In genomic region chr15:78501857-78502256, GRCh38 we compare ENCODE assay signal across 30 cellular contexts. TPM values are rescaled to one million over a fixed set of nuclear protein-coding genes. Genes with fewer than 3 reads are reported as not detected.
A peak's percentile ranks its signal among the peaks of the same experiment; 100 is the strongest.
DNase-seq lines count a peak whose midpoint lies in the region; ATAC-seq, FAIRE-seq and TF ChIP-seq lines count a peak whose summit lies in the region.
"Had no signal": no experiment of that assay in that cellular context is flagged by ENCODE, and none has a peak within 500 bp of the region (broad histone marks: within the 10 kb centered on the region; RNA-seq: fewer than 3 reads in every experiment).

No MANE protein-coding gene starts in this region.

- H3K4me2 ChIP-seq in HepG2 (ENCODE audit: low read depth, low read length) = no peak overlapping the region
- no peak overlapping the region for H3K4me2 ChIP-seq in K562 (ENCODE audit: insufficient read depth, low read length)
- H3K4me2 ChIP-seq: BLaER1 had no signal

- TF ChIP-seq POLR2A in HepG2 (IDR thresholded peaks at IDR 0.05; ENCODE audit: insufficient read depth in 1 of 2, low read depth in 2 of 2, low read length in 2 of 2) (no peak), right lobe of liver (IDR thresholded peaks at IDR 0.05) (no peak), K562 (conservative IDR thresholded peaks at IDR 0.05) (no peak)

- intact Hi-C loops in HepG2 (cut with micrococcal nuclease; ENCODE audit: unreplicated experiment) = loop anchor here (10.0 kb wide), 1 partner anchor 63 kb away; the partner anchor contains the start of gene CHRNA5
- intact Hi-C loops in right lobe of liver (cut with DNase I) = no loop called here
- intact Hi-C loops in K562 (cut with micrococcal nuclease) = no loop called here
- intact Hi-C loops in left ventricle myocardium superior (cut with micrococcal nuclease) = no loop called here

- BruUV-seq in HepG2 (replicated peaks; lab: Mats Ljungman, UMichigan) = no TSS peak
- no TSS peak for BruUV-seq in K562 (replicated peaks; lab: Mats Ljungman, UMichigan)

- TF ChIP-seq EP300 in HepG2 (IDR thresholded peaks at IDR 0.05; ENCODE audit: low read depth in 2 of 2, low read length in 2 of 2) = no peak
- no peak for TF ChIP-seq EP300 in HepG2 (CRISPR knock-in tag; IDR thresholded peaks at IDR 0.05; ENCODE audit: borderline replicate concordance)
- no peak for TF ChIP-seq EP300 in K562 (IDR thresholded peaks at IDR 0.05; ENCODE audit: low read length)

- WGBS in HepG2 (ENCODE audit: low lambda C conversion rate) = over 99% methylated on average over 4 of the region's 4 CpGs
- 98% methylated on average over 4 of the region's 4 CpGs for WGBS in right lobe of liver (ENCODE audit: insufficient coverage, low coverage, low lambda C conversion rate, missing lambda C conversion rate)
- WGBS in K562 (ENCODE audit: insufficient coverage, low coverage, missing lambda C conversion rate) = 89% methylated on average over 4 of the region's 4 CpGs

- H3K79me2 ChIP-seq in HepG2 (ENCODE audit: insufficient read depth, low read length) (no peaks in the 10 kb centered on the region), K562 (ENCODE audit: control insufficient read depth, insufficient read depth, low read length) (no peaks in the 10 kb centered on the region)

- no peak overlapping the region for H2AFZ ChIP-seq in HepG2 (ENCODE audit: low read length)
- no peak overlapping the region for H2AFZ ChIP-seq in K562 (ENCODE audit: low read depth, low read length)

- H4K20me1 ChIP-seq in HepG2 (ENCODE audit: insufficient read depth, low read length) (no peaks in the 10 kb centered on the region), K562 (replicated peaks; ENCODE audit: control insufficient read depth, insufficient read depth, low read length) (no peaks in the 10 kb centered on the region)
- H4K20me1 ChIP-seq: BLaER1 had no signal

- H3K27me3 Mint-ChIP-seq in nephron progenitor cell (ENCODE audit: low read depth, poor library complexity) = peaks cover 2% of the 10 kb centered on the region
- no peaks in the 10 kb centered on the region for H3K27me3 Mint-ChIP-seq in stimulated activated naive B cell treated with anti-CD40 and anti-IgM and Interleukin-4, amounts not matched to agents 10 μg/mL and 1 μg/mL and 100 μg/mL, for 72 hours
- no peaks in the 10 kb centered on the region for H3K27me3 Mint-ChIP-seq in activated CD4-positive, alpha-beta T cell treated with anti-CD3 and anti-CD28 coated beads, Interleukin-2, amount 10 ng/mL, durations not matched to agents 7 days and 5 days
- H3K27me3 Mint-ChIP-seq: CD4-positive, alpha-beta memory T cell; CD4-positive, CD25-positive, alpha-beta regulatory T cell had no signal

- no peak overlapping the region for H3K27ac ChIP-seq in HepG2 (ENCODE audit: extremely low read length, insufficient read depth, low read length)
- H3K27ac ChIP-seq in right lobe of liver = no peak overlapping the region
- no peak overlapping the region for H3K27ac ChIP-seq in K562 (ENCODE audit: extremely low read depth, low read depth, low read length)
- H3K27ac ChIP-seq: BLaER1 had no signal

- H3K9ac ChIP-seq in HepG2 (ENCODE audit: insufficient read depth, low read depth, low read length) = no peak overlapping the region
- no peak overlapping the region for H3K9ac ChIP-seq in K562 (ENCODE audit: insufficient read depth in 1 of 2, low read depth in 2 of 2, low read length in 2 of 2)
- H3K9ac ChIP-seq: BLaER1 had no signal

- H3K4me3 ChIP-seq in HepG2 (replicated peaks in 1 of 3; ENCODE audit: insufficient read depth in 1 of 3, low read depth in 2 of 3, low read length in 3 of 3) = no peak overlapping the region
- no peak overlapping the region for H3K4me3 ChIP-seq in right lobe of liver
- H3K4me3 ChIP-seq in K562 = no peak overlapping the region
- H3K4me3 ChIP-seq: BLaER1, GM12878 had no signal

- peak overlapping the region; percentile 56 for H3K27ac Mint-ChIP-seq in nephron progenitor cell
- peak overlapping the region; percentile 32 for H3K27ac Mint-ChIP-seq in stimulated activated naive B cell treated with anti-CD40 and anti-IgM and Interleukin-4, amounts not matched to agents 10 μg/mL and 1 μg/mL and 100 μg/mL, for 72 hours
- no peak overlapping the region for H3K27ac Mint-ChIP-seq in activated CD4-positive, alpha-beta T cell treated with anti-CD3 and anti-CD28 coated beads, Interleukin-2, amount 10 ng/mL, durations not matched to agents 7 days and 5 days

- H3K9me1 ChIP-seq in K562 (ENCODE audit: control insufficient read depth, insufficient read depth, low read length) = no peaks in the 10 kb centered on the region

- TF ChIP-seq CTCF in HepG2 (CRISPR knock-in tag; IDR thresholded peaks at IDR 0.05) = no peak
- TF ChIP-seq CTCF in right lobe of liver (IDR thresholded peaks at IDR 0.05) = no peak
- TF ChIP-seq CTCF in K562 (IDR thresholded peaks at IDR 0.05 in 2 of 3, conservative IDR thresholded peaks at IDR 0.05 in 1 of 3; ENCODE audit: insufficient read depth in 2 of 3, low read depth in 1 of 3, low read length in 3 of 3) = no peak
- TF ChIP-seq CTCF in nephron progenitor cell (IDR thresholded peaks at IDR 0.05) = no peak

- no peaks in the 10 kb centered on the region for H3K4me1 Mint-ChIP-seq in nephron progenitor cell
- H3K4me1 Mint-ChIP-seq in stimulated activated naive B cell treated with anti-CD40 and anti-IgM and Interleukin-4, amounts not matched to agents 10 μg/mL and 1 μg/mL and 100 μg/mL, for 72 hours = peaks cover under 1 to 19% of the 10 kb centered on the region in 2 donors
- peaks cover 2% of the 10 kb centered on the region for H3K4me1 Mint-ChIP-seq in activated CD4-positive, alpha-beta T cell treated with anti-CD3 and anti-CD28 coated beads, Interleukin-2, amount 10 ng/mL, durations not matched to agents 7 days and 5 days

- CTCF ChIA-PET in HepG2 (lab: Yijun Ruan, JAX; ENCODE audit: low intra/inter-chr PET ratio, low total read pairs) = no interaction called here
- CTCF ChIA-PET in K562 (lab: Yijun Ruan, JAX; ENCODE audit: low intra/inter-chr PET ratio) = no interaction called here
- CTCF ChIA-PET in activated CD4-positive, alpha-beta T cell treated with anti-CD3 and anti-CD28 coated beads, Interleukin-2, amount 10 ng/mL, durations not matched to agents 7 days and 5 days (lab: Charles Lee) = no interaction called here

- in situ Hi-C loops in HepG2 (cut with HindIII; ENCODE audit: extremely low pct_ligation_motif_present, low pct_unique_long_range_greater_than_20kb) (no loop called here), K562 (cut with MboI) (no loop called here)

- no peaks in the 10 kb centered on the region; a peak in 1 of 5 replicates for H3K27me3 ChIP-seq in HepG2 (ENCODE audit: control insufficient read depth in 1 of 2, insufficient read depth in 2 of 2, low read length in 2 of 2)
- no peaks in the 10 kb centered on the region for H3K27me3 ChIP-seq in right lobe of liver
- no peaks in the 10 kb centered on the region for H3K27me3 ChIP-seq in K562 (ENCODE audit: control insufficient read depth in 2 of 2, insufficient read depth in 2 of 2, low read length in 2 of 2)
- H3K27me3 ChIP-seq: BE2C, BLaER1 had no signal

- TF ChIP-seq RAD21 in HepG2 (CRISPR knock-in tag; IDR thresholded peaks at IDR 0.05) (no peak), K562 (CRISPR knock-in tag; conservative IDR thresholded peaks at IDR 0.05 in 1 of 2, IDR thresholded peaks at IDR 0.05 in 1 of 2) (no peak)

- POLR2A ChIA-PET in HepG2 (lab: Yijun Ruan, JAX) (no interaction called here), K562 (lab: Yijun Ruan, JAX) (interaction anchor here (1.0 kb wide), 1 partner anchor 58 kb away, joined by 3 read pairs; no protein-coding TSS in a partner anchor)
- POLR2A ChIA-PET in activated CD4-positive, alpha-beta T cell treated with anti-CD3 and anti-CD28 coated beads, Interleukin-2, amount 10 ng/mL, durations not matched to agents 7 days and 5 days (lab: Charles Lee) = interaction anchor here (0.7 kb wide), 1 partner anchor 58 kb away, joined by 9 read pairs; no protein-coding TSS in a partner anchor

- DNase-seq in HepG2 (ENCODE audit: low spot score) (no peak), right lobe of liver (no peak), K562 (ENCODE audit: extremely low read depth in 1 of 4, low spot score in 3 of 4) (no peak), nephron progenitor cell (no peak), left ventricle myocardium superior (no peak), dedifferentiated amniotic fluid mesenchymal stem cell (ENCODE audit: extremely low spot score) (no peak)
- no peak for DNase-seq in stimulated activated naive B cell treated with anti-CD40 and anti-IgM and Interleukin-4, amounts not matched to agents 10 μg/mL and 1 μg/mL and 100 μg/mL, for 72 hours
- DNase-seq in activated CD4-positive, alpha-beta T cell treated with anti-CD3 and anti-CD28 coated beads, Interleukin-2, amount 10 ng/mL, durations not matched to agents 7 days and 5 days = no peak
- DNase-seq: 8988T; ACHN; BE2C; C1 segment of cervical spinal cord; CD4-positive, alpha-beta memory T cell; CD4-positive, CD25-positive, alpha-beta regulatory T cell; CD8-positive, alpha-beta memory T cell; COR-L47; DMS 273 treated with DMSO at 0.1 percent for 48 hours; DMS153; DMS53; DMS79; DND-41; EL; GDM1 had no signal

- H3K36me3 ChIP-seq in HepG2 (replicated peaks in 1 of 2; ENCODE audit: control insufficient read depth in 1 of 2, insufficient read depth in 2 of 2, low read length in 2 of 2) (peaks cover 2 to 22% of the 10 kb centered on the region in 2 experiments; a peak in 3 of 5 replicates), right lobe of liver (peaks cover 0 to 24% (median 16%) of the 10 kb centered on the region in 4 donors), K562 (ENCODE audit: control insufficient read depth, insufficient read depth, low read length) (peaks cover 41% of the 10 kb centered on the region)

- H3K4me1 ChIP-seq in HepG2 (ENCODE audit: insufficient read depth, low read length) (peaks cover 8% of the 10 kb centered on the region), right lobe of liver (no peaks in the 10 kb centered on the region), K562 (replicated peaks in 1 of 2; ENCODE audit: control insufficient read depth in 2 of 2, insufficient read depth in 2 of 2, low read length in 2 of 2) (peaks cover 0 to 2% of the 10 kb centered on the region in 2 experiments; a peak in 2 of 5 replicates)
- H3K4me1 ChIP-seq: BE2C, BLaER1 had no signal

- no peak overlapping the region for H3K4me3 Mint-ChIP-seq in nephron progenitor cell
- no peak overlapping the region for H3K4me3 Mint-ChIP-seq in stimulated activated naive B cell treated with anti-CD40 and anti-IgM and Interleukin-4, amounts not matched to agents 10 μg/mL and 1 μg/mL and 100 μg/mL, for 72 hours
- H3K4me3 Mint-ChIP-seq in activated CD4-positive, alpha-beta T cell treated with anti-CD3 and anti-CD28 coated beads, Interleukin-2, amount 10 ng/mL, durations not matched to agents 7 days and 5 days = no peak overlapping the region
- H3K4me3 Mint-ChIP-seq: CD14-positive monocyte; CD4-positive, CD25-positive, alpha-beta regulatory T cell; CD8-positive, alpha-beta memory T cell had no signal

- no peak for ATAC-seq in HepG2
- no peak for ATAC-seq in right lobe of liver
- no peak for ATAC-seq in K562
- no peak for ATAC-seq in stimulated activated naive B cell treated with anti-CD40 and anti-IgM and Interleukin-4, amounts not matched to agents 10 μg/mL and 1 μg/mL and 100 μg/mL, for 72 hours (replicated peaks)
- ATAC-seq in left ventricle myocardium superior = no peak
- ATAC-seq: GM12878 had no signal

- H3K36me3 Mint-ChIP-seq in nephron progenitor cell (ENCODE audit: low read depth) = peaks cover 52% of the 10 kb centered on the region
- peaks cover 30 to 36% of the 10 kb centered on the region in 2 donors for H3K36me3 Mint-ChIP-seq in stimulated activated naive B cell treated with anti-CD40 and anti-IgM and Interleukin-4, amounts not matched to agents 10 μg/mL and 1 μg/mL and 100 μg/mL, for 72 hours
- H3K36me3 Mint-ChIP-seq in activated CD4-positive, alpha-beta T cell treated with anti-CD3 and anti-CD28 coated beads, Interleukin-2, amount 10 ng/mL, durations not matched to agents 7 days and 5 days (ENCODE audit: low read depth) = peaks cover 30% of the 10 kb centered on the region

- H3K9me3 ChIP-seq in HepG2 (ENCODE audit: low read length) (no peaks in the 10 kb centered on the region), right lobe of liver (no peaks in the 10 kb centered on the region), K562 (replicated peaks; ENCODE audit: control insufficient read depth, insufficient read depth, low read depth, low read length) (no peaks in the 10 kb centered on the region; the same call in 1 of the 2 replicates)
- H3K9me3 ChIP-seq: BE2C, BLaER1 had no signal

- FAIRE-seq in HepG2 (lab: Jason Lieb, UNC) (no peak), K562 (lab: Jason Lieb, UNC) (no peak)
- FAIRE-seq: A204.1, GM12878, GM12892, GM19239 had no signal

- peaks cover 23% of the 10 kb centered on the region for H3K9me3 Mint-ChIP-seq in nephron progenitor cell
- peaks cover 7 to 8% of the 10 kb centered on the region in 2 donors for H3K9me3 Mint-ChIP-seq in stimulated activated naive B cell treated with anti-CD40 and anti-IgM and Interleukin-4, amounts not matched to agents 10 μg/mL and 1 μg/mL and 100 μg/mL, for 72 hours
- H3K9me3 Mint-ChIP-seq in activated CD4-positive, alpha-beta T cell treated with anti-CD3 and anti-CD28 coated beads, Interleukin-2, amount 10 ng/mL, durations not matched to agents 7 days and 5 days = no peaks in the 10 kb centered on the region
- H3K9me3 Mint-ChIP-seq: CD4-positive, alpha-beta memory T cell had no signal

RNA-seq across cellular contexts. Expression of gene HYKK, which starts 5.5 kb away (rescaled TPM):
- total RNA-seq in HepG2 (2016; rRNA removed; fragmentation: Illumina TruSeq; extraction: Trizol) (5.4 and 6.5 TPM in 2 replicates), right lobe of liver (1 to 10 TPM; 3.7 to 8.9 (median 5.2) TPM), K562 (2014; rRNA removed) (1.9 and 4.8 TPM in 2 replicates), K562 (2014; rRNA removed; fragmentation: Illumina TruSeq; extraction: Trizol) (5.0 and 6.8 TPM in 2 replicates), K562 (2015; rRNA removed; fragmentation: Illumina TruSeq; extraction: Trizol) (4.0 and 4.3 TPM in 2 replicates), K562 (2021) (3.5 and 3.9 TPM in 2 replicates), left ventricle myocardium superior (6.3 TPM)
- 5.6 and 5.8 TPM in 2 replicates for total RNA-seq in HepG2 (2016; cell fraction: cytosol; rRNA removed; fragmentation: Illumina TruSeq; extraction: Trizol; ENCODE audit: low read depth)
- total RNA-seq in HepG2 (2016; cell fraction: insoluble cytoplasmic fraction; rRNA removed; fragmentation: Illumina TruSeq; extraction: Trizol) = 5.2 and 6.7 TPM in 2 replicates
- total RNA-seq in HepG2 (2016; cell fraction: membrane; rRNA removed; fragmentation: Illumina TruSeq; extraction: Trizol) = 4.9 and 5.6 TPM in 2 replicates
- 2.7 and 3.7 TPM in 2 replicates for total RNA-seq in HepG2 (2016; cell fraction: nucleus; rRNA removed; fragmentation: Illumina TruSeq; extraction: Trizol)
- polyA plus RNA-seq in HepG2 (2011; rRNA removed) (3.5 and 3.6 TPM in 2 replicates), K562 (2011; rRNA removed) (4.5 and 6.1 TPM in 2 replicates), K562 (2014; fragmentation: Illumina TruSeq; extraction: Trizol) (5.7 TPM in 2 replicates), K562 (2014; fragmentation: Nextera tagmentation; extraction: Ambion mirVana) (1 to 10 TPM; 3.0 to 3.1 TPM), K562 (2014; rRNA removed) (3.5 and 5.1 TPM in 2 replicates)
- 1.8 and 3.1 TPM in 2 replicates for polyA plus RNA-seq in HepG2 (2011; cell fraction: cytosol; rRNA removed)
- polyA plus RNA-seq in HepG2 (2011; cell fraction: nucleus; rRNA removed) = 2.0 and 3.1 TPM in 2 replicates
- 2.5 and 4.5 TPM in 2 replicates for polyA plus RNA-seq in HepG2 (2012)
- polyA plus RNA-seq in HepG2 (2016; cell fraction: cytosol; fragmentation: Illumina TruSeq; extraction: Trizol; ENCODE audit: low read depth) = 4.8 and 5.7 TPM in 2 replicates
- 6.6 and 8.7 TPM in 2 replicates for polyA plus RNA-seq in HepG2 (2016; cell fraction: insoluble cytoplasmic fraction; fragmentation: Illumina TruSeq; extraction: Trizol; ENCODE audit: low read depth)
- polyA plus RNA-seq in HepG2 (2016; cell fraction: membrane; fragmentation: Illumina TruSeq; extraction: Trizol; ENCODE audit: low read depth) = 4.1 and 6.7 TPM in 2 replicates
- 5.0 and 5.8 TPM in 2 replicates for polyA plus RNA-seq in HepG2 (2016; cell fraction: nucleus; fragmentation: Illumina TruSeq; extraction: Trizol; ENCODE audit: insufficient read depth, low read depth)
- 2.5 and 7.9 TPM in 2 replicates for polyA minus RNA-seq in HepG2 (2011; rRNA and poly(A)+ RNA removed; ENCODE audit: low replicate concordance)
- polyA minus RNA-seq in HepG2 (2011; cell fraction: cytosol; rRNA and poly(A)+ RNA removed) = 2.1 and 2.3 TPM in 2 replicates
- polyA minus RNA-seq in HepG2 (2011; cell fraction: nucleus; rRNA and poly(A)+ RNA removed) = 4.1 and 5.7 TPM in 2 replicates
- 6.2 and 7.6 TPM in 2 replicates for total RNA-seq in K562 (2011; cell fraction: chromatin; rRNA removed; ENCODE audit: low replicate concordance)
- 2.9 and 3.7 TPM in 2 replicates for total RNA-seq in K562 (2011; cell fraction: nucleolus; rRNA removed)
- total RNA-seq in K562 (2011; cell fraction: nucleoplasm; rRNA removed) = 4.3 and 8.2 TPM in 2 replicates
- 2.9 and 4.6 TPM in 2 replicates for polyA plus RNA-seq in K562 (2011; cell fraction: cytosol; rRNA removed)
- polyA plus RNA-seq in K562 (2011; cell fraction: nucleus; rRNA removed) = 4.0 and 4.4 TPM in 2 replicates
- polyA plus RNA-seq in K562 (2012) = 2.4 and 3.8 TPM in 2 replicates
- 5.3 and 5.8 TPM in 2 replicates for polyA minus RNA-seq in K562 (2011; rRNA and poly(A)+ RNA removed)
- 2.5 and 2.7 TPM in 2 replicates for polyA minus RNA-seq in K562 (2011; cell fraction: cytosol; rRNA and poly(A)+ RNA removed)
- 1.9 and 3.0 TPM in 2 replicates for polyA minus RNA-seq in K562 (2011; cell fraction: nucleus; rRNA and poly(A)+ RNA removed)
- total RNA-seq in activated CD4-positive, alpha-beta T cell treated with anti-CD3 and anti-CD28 coated beads, Interleukin-2, amount 10 ng/mL, durations not matched to agents 7 days and 5 days = 1 to 10 TPM; 3.7 to 4.7 TPM
- total RNA-seq: A673 had no signal
- polyA plus RNA-seq: CD14-positive monocyte had no signal

RNA-seq across cellular contexts. Expression of gene PSMA4, which starts 38.4 kb away (rescaled TPM):
- total RNA-seq in HepG2 (2016; rRNA removed; fragmentation: Illumina TruSeq; extraction: Trizol) = 404 and 667 TPM in 2 replicates
- total RNA-seq in HepG2 (2016; cell fraction: cytosol; rRNA removed; fragmentation: Illumina TruSeq; extraction: Trizol; ENCODE audit: low read depth) = 98.5 and 109 TPM in 2 replicates
- total RNA-seq in HepG2 (2016; cell fraction: insoluble cytoplasmic fraction; rRNA removed; fragmentation: Illumina TruSeq; extraction: Trizol) = 403 and 697 TPM in 2 replicates
- total RNA-seq in HepG2 (2016; cell fraction: membrane; rRNA removed; fragmentation: Illumina TruSeq; extraction: Trizol) = 140 and 147 TPM in 2 replicates
- 134 and 137 TPM in 2 replicates for total RNA-seq in HepG2 (2016; cell fraction: nucleus; rRNA removed; fragmentation: Illumina TruSeq; extraction: Trizol)
- 145 and 202 TPM in 2 replicates for polyA plus RNA-seq in HepG2 (2011; rRNA removed)
- polyA plus RNA-seq in HepG2 (2011; cell fraction: cytosol; rRNA removed) = 108 and 163 TPM in 2 replicates
- 36.7 and 54.6 TPM in 2 replicates for polyA plus RNA-seq in HepG2 (2011; cell fraction: nucleus; rRNA removed)
- polyA plus RNA-seq in HepG2 (2012) = 210 and 212 TPM in 2 replicates
- polyA plus RNA-seq in HepG2 (2016; cell fraction: cytosol; fragmentation: Illumina TruSeq; extraction: Trizol; ENCODE audit: low read depth) = 100 and 107 TPM in 2 replicates
- 529 and 575 TPM in 2 replicates for polyA plus RNA-seq in HepG2 (2016; cell fraction: insoluble cytoplasmic fraction; fragmentation: Illumina TruSeq; extraction: Trizol; ENCODE audit: low read depth)
- polyA plus RNA-seq in HepG2 (2016; cell fraction: membrane; fragmentation: Illumina TruSeq; extraction: Trizol; ENCODE audit: low read depth) = 98.3 and 108 TPM in 2 replicates
- polyA plus RNA-seq in HepG2 (2016; cell fraction: nucleus; fragmentation: Illumina TruSeq; extraction: Trizol; ENCODE audit: insufficient read depth, low read depth) = 162 and 169 TPM in 2 replicates
- polyA minus RNA-seq in HepG2 (2011; rRNA and poly(A)+ RNA removed; ENCODE audit: low replicate concordance) = 24.7 and 98.6 TPM in 2 replicates
- polyA minus RNA-seq in HepG2 (2011; cell fraction: cytosol; rRNA and poly(A)+ RNA removed) = 56.3 and 58.1 TPM in 2 replicates
- polyA minus RNA-seq in HepG2 (2011; cell fraction: nucleus; rRNA and poly(A)+ RNA removed) = 42.0 and 45.1 TPM in 2 replicates
- 100 to 1,000 TPM in 3 of 6 experiments, 10 to 100 TPM in 3; 66.1 to 147 (median 92.3) TPM for total RNA-seq in right lobe of liver
- 58.0 and 114 TPM in 2 replicates for total RNA-seq in K562 (2011; cell fraction: chromatin; rRNA removed; ENCODE audit: low replicate concordance)
- 39.9 and 47.4 TPM in 2 replicates for total RNA-seq in K562 (2011; cell fraction: nucleolus; rRNA removed)
- total RNA-seq in K562 (2011; cell fraction: nucleoplasm; rRNA removed) = 74.1 and 91.9 TPM in 2 replicates
- 283 and 304 TPM in 2 replicates for total RNA-seq in K562 (2014; rRNA removed)
- 651 and 732 TPM in 2 replicates for total RNA-seq in K562 (2014; rRNA removed; fragmentation: Illumina TruSeq; extraction: Trizol)
- 546 and 601 TPM in 2 replicates for total RNA-seq in K562 (2015; rRNA removed; fragmentation: Illumina TruSeq; extraction: Trizol)
- total RNA-seq in K562 (2021) = 388 and 422 TPM in 2 replicates
- 597 and 814 TPM in 2 replicates for polyA plus RNA-seq in K562 (2011; rRNA removed)
- 264 and 523 TPM in 2 replicates for polyA plus RNA-seq in K562 (2011; cell fraction: cytosol; rRNA removed)
- 88.8 and 183 TPM in 2 replicates for polyA plus RNA-seq in K562 (2011; cell fraction: nucleus; rRNA removed)
- polyA plus RNA-seq in K562 (2012) = 425 and 721 TPM in 2 replicates
- polyA plus RNA-seq in K562 (2014; fragmentation: Illumina TruSeq; extraction: Trizol) = 747 and 790 TPM in 2 replicates
- 1,000 to 10,000 TPM; 1,794 to 1,857 TPM for polyA plus RNA-seq in K562 (2014; fragmentation: Nextera tagmentation; extraction: Ambion mirVana)
- 531 and 666 TPM in 2 replicates for polyA plus RNA-seq in K562 (2014; rRNA removed)
- polyA minus RNA-seq in K562 (2011; rRNA and poly(A)+ RNA removed) = 349 and 359 TPM in 2 replicates
- polyA minus RNA-seq in K562 (2011; cell fraction: cytosol; rRNA and poly(A)+ RNA removed) = 71.4 and 113 TPM in 2 replicates
- polyA minus RNA-seq in K562 (2011; cell fraction: nucleus; rRNA and poly(A)+ RNA removed) = 40.5 and 68.0 TPM in 2 replicates
- 100 to 1,000 TPM; 255 to 259 TPM for total RNA-seq in activated CD4-positive, alpha-beta T cell treated with anti-CD3 and anti-CD28 coated beads, Interleukin-2, amount 10 ng/mL, durations not matched to agents 7 days and 5 days
- 116 TPM for total RNA-seq in left ventricle myocardium superior

Comparison
In these comparisons a context has a peak if more than half of its experiments do, and no peak if none do; other contexts are left out.
1. Of the 241 proteins assayed by ChIP-seq in both HepG2 and K562: peak only in HepG2: POLR2G and RBM22; only in K562: POLR2AphosphoS2 and ZNF766; in both: none; in neither: 237.